Comparison of ENCODE assay signal across 27 cellular contexts in the genomic region with DNA sequence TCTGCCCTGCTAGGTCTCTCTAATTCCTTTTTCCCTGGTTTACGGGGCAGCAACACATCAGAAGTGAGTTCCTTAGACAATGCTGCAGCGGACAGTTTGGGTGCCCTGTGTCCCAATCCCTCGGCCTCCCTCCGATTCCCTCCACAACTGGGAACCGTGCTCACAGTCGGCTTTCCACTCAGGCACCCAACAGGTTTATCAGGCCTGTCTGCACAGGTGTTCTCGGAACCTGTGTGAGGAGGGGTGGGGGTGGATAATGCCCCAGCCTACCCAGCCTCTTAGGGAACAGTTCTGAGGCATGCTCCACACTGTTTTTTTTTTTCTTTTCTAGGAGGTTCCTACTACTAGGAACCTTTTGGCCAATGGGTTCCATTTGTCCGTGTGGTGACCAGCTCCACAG.
"Had no signal": no experiment of that assay in that cellular context is flagged by ENCODE, and none has a peak within 500 bp of the region (broad histone marks: within the 10 kb centered on the region; RNA-seq: fewer than 3 reads in every experiment).

No MANE protein-coding gene starts in this region.

- H3K4me3 Mint-ChIP-seq: activated CD4-positive, alpha-beta T cell treated with anti-CD3 and anti-CD28 coated beads for 36 hours; activated CD4-positive, alpha-beta T cell treated with anti-CD3 and anti-CD28 coated beads, Interleukin-2, amount 10 ng/mL, durations not matched to agents 7 days and 5 days; activated CD8-positive, alpha-beta T cell treated with anti-CD3 and anti-CD28 coated beads, Interleukin-2, amount 10 ng/mL, durations not matched to agents 7 days and 5 days; activated naive CD4-positive, alpha-beta T cell treated with anti-CD3 and anti-CD28 coated beads for 36 hours; activated T-cell treated with anti-CD3 and anti-CD28 coated beads, Interleukin-2, amount 50 U/mL, for 24 hours; brain; T-helper 1 cell treated with Interleukin-12 subunit alpha and Interleukin-12 subunit beta and Interleukin-4 antibody, amounts not matched to agents 30 μg/mL and 1 μg/mL, for 36 hours; T-helper 2 cell treated with Interferon-gamma antibody and Interleukin-4, amounts not matched to agents 5 μg/mL and 100 μg/mL, for 36 hours had no signal

- DNase-seq: activated CD4-positive, alpha-beta T cell treated with anti-CD3 and anti-CD28 coated beads for 36 hours; activated CD4-positive, alpha-beta T cell treated with anti-CD3 and anti-CD28 coated beads, Interleukin-2, amount 10 ng/mL, durations not matched to agents 7 days and 5 days; activated CD4-positive, alpha-beta T cell treated with anti-CD3 and anti-CD28 coated beads, Interleukin-2, amount 50 U/mL, for 48 hours; activated CD8-positive, alpha-beta T cell treated with anti-CD3 and anti-CD28 coated beads, Interleukin-2, amount 10 ng/mL, durations not matched to agents 7 days and 5 days; activated gamma-delta T cell treated with Interleukin-2 at 50 U/mL for 16 hours; activated naive CD4-positive, alpha-beta T cell treated with anti-CD3 and anti-CD28 coated beads for 36 hours; activated T-cell treated with anti-CD3 and anti-CD28 coated beads, Interleukin-2, amount 50 U/mL, for 24 hours; adrenal gland; central memory CD4-positive, alpha-beta T cell; MM.1S; MV-4-11; NCI-H1092; NCI-H1436 treated with DMSO at 0.1 percent for 48 hours; NCI-H1694 treated with DMSO at 0.1 percent for 48 hours; NCI-H2029; NCI-H345; NCI-H524 treated with DMSO at 0.1 percent for 48 hours; PC-3; Peyer's patch; RPMI8226; SHP77 treated with DMSO at 0.1 percent for 48 hours; SK-N-SH had no signal

- H3K4me3 ChIP-seq: adrenal gland, Peyer's patch, SJSA1 had no signal

- H3K9me3 ChIP-seq: SJSA1, SK-N-SH had no signal

- H3K27me3 Mint-ChIP-seq: activated CD4-positive, alpha-beta T cell treated with anti-CD3 and anti-CD28 coated beads for 36 hours; activated CD4-positive, alpha-beta T cell treated with anti-CD3 and anti-CD28 coated beads, Interleukin-2, amount 10 ng/mL, durations not matched to agents 7 days and 5 days; activated T-cell treated with anti-CD3 and anti-CD28 coated beads, Interleukin-2, amount 50 U/mL, for 24 hours had no signal

- H3K27me3 ChIP-seq: adrenal gland, Peyer's patch, SJSA1 had no signal

- H3K27ac ChIP-seq: adrenal gland, Peyer's patch, SJSA1 had no signal

- H3K4me2 ChIP-seq: SK-N-SH had no signal

- H3K36me3 ChIP-seq: adrenal gland, SJSA1 had no signal

- H3K4me1 ChIP-seq: adrenal gland, Peyer's patch, SJSA1 had no signal

- H3K4me1 Mint-ChIP-seq: activated CD4-positive, alpha-beta T cell treated with anti-CD3 and anti-CD28 coated beads for 36 hours; activated CD4-positive, alpha-beta T cell treated with anti-CD3 and anti-CD28 coated beads, Interleukin-2, amount 10 ng/mL, durations not matched to agents 7 days and 5 days had no signal

- H3K9ac ChIP-seq: SK-N-SH had no signal

- H3K27ac Mint-ChIP-seq: activated CD4-positive, alpha-beta T cell treated with anti-CD3 and anti-CD28 coated beads for 36 hours; activated CD4-positive, alpha-beta T cell treated with anti-CD3 and anti-CD28 coated beads, Interleukin-2, amount 10 ng/mL, durations not matched to agents 7 days and 5 days; activated CD8-positive, alpha-beta T cell treated with anti-CD3 and anti-CD28 coated beads, Interleukin-2, amount 10 ng/mL, durations not matched to agents 7 days and 5 days; activated naive CD4-positive, alpha-beta T cell treated with anti-CD3 and anti-CD28 coated beads for 36 hours; activated naive CD4-positive, alpha-beta T cell treated with anti-CD3 and anti-CD28 coated beads, Interleukin-2, amount 50 U/mL, for 72 hours; activated T-cell treated with anti-CD3 and anti-CD28 coated beads, Interleukin-2, amount 50 U/mL, for 24 hours; brain; T-helper 1 cell treated with Interleukin-12 subunit alpha and Interleukin-12 subunit beta and Interleukin-4 antibody, amounts not matched to agents 30 μg/mL and 1 μg/mL, for 36 hours; T-helper 2 cell treated with Interferon-gamma antibody and Interleukin-4, amounts not matched to agents 5 μg/mL and 100 μg/mL, for 36 hours had no signal
